ENCODE assay signal across 10 cellular contexts in the genomic region with DNA sequence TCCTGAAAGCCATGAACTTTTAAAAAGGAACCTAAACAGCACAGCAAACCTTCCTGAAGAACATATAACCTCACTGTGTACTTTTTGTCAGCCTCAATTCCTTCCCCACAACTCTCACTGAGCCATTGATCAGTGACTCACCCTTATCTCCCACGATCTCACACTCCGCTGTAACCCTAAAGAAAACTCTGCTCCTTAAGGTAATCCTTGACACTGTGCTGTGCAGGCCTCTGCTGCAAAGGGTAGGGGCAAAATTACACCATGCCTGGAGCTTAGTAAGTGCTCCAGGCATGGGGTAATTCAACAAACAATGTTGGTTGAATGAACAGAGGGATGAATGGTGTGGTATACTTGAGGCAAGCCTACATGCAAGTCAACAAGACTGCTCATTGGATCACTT.
A peak's percentile ranks its signal among the peaks of the same experiment; 100 is the strongest.
DNase-seq lines count a peak whose midpoint lies in the region; ATAC-seq and TF ChIP-seq lines count a peak whose summit lies in the region.
"Had no signal": no experiment of that assay in that cellular context is flagged by ENCODE, and none has a peak within 500 bp of the region (broad histone marks: within the 10 kb centered on the region; RNA-seq: fewer than 3 reads in every experiment).

No MANE protein-coding gene starts in this region.

- intact Hi-C loops in Panc1 (cut with micrococcal nuclease; ENCODE audit: unreplicated experiment): no loop called here

- no peak for TF ChIP-seq CTCF in Panc1 (IDR thresholded peaks at IDR 0.05)

- H3K36me3 ChIP-seq in Panc1 (ENCODE audit: control insufficient read depth, insufficient read depth, low read length): no peaks in the 10 kb centered on the region

- H3K36me3 Mint-ChIP-seq in effector memory CD8-positive, alpha-beta T cell (ENCODE audit: insufficient read depth): no peaks in the 10 kb centered on the region

- H3K4me1 ChIP-seq in Panc1 (ENCODE audit: control insufficient read depth, insufficient read depth, low read length): no peaks in the 10 kb centered on the region

- CTCF ChIA-PET in Panc1 (lab: Charles Lee): interaction anchor here (0.7 kb wide), 1 partner anchor 274 kb away, joined by 3 read pairs; no protein-coding TSS in a partner anchor

- no peak overlapping the region for H3K4me3 Mint-ChIP-seq in effector memory CD8-positive, alpha-beta T cell

- in situ Hi-C loops in Panc1 (cut with HindIII; ENCODE audit: low pct_unique_long_range_greater_than_20kb, low sequenced_read_pairs): no loop called here

- DNase-seq in activated T-cell treated with anti-CD3 and anti-CD28 coated beads for 24 hours (ENCODE audit: low read depth) (peak; percentile 2), activated T-cell treated with anti-CD3 and anti-CD28 coated beads for 4 hours (no peak), Panc1 (ENCODE audit: low read depth, low spot score) (no peak), renal cortical epithelial cell (ENCODE audit: low read depth) (peak; percentile 22), midbrain (lab: John Stamatoyannopoulos, UW) (no peak)
- peak in 1 of 3 experiments; percentile 2 for DNase-seq in effector memory CD8-positive, alpha-beta T cell
- DNase-seq: central memory CD4-positive, alpha-beta T cell; erythroblast had no signal

- no peak overlapping the region for H3K4me3 ChIP-seq in Panc1 (ENCODE audit: low read depth in 2 of 2, low read length in 2 of 2)

- no peaks in the 10 kb centered on the region for H3K9me3 ChIP-seq in Panc1 (ENCODE audit: control insufficient read depth, insufficient read depth, low read depth, low read length)

- peaks cover under 1% of the 10 kb centered on the region; the same call in 1 of the 2 replicates for H3K27me3 ChIP-seq in Panc1 (ENCODE audit: control insufficient read depth, insufficient read depth, low read length)

- POLR2A ChIA-PET in Panc1 (lab: Charles Lee): no interaction called here

- H3K4me1 Mint-ChIP-seq in effector memory CD8-positive, alpha-beta T cell (ENCODE audit: low read depth in 2 of 2): peaks cover 8 to 11% of the 10 kb centered on the region in 2 donors

- H3K9me3 Mint-ChIP-seq in effector memory CD8-positive, alpha-beta T cell: no peaks in the 10 kb centered on the region

- ATAC-seq in Panc1 (peak; percentile 42; the same call in 1 of the 2 replicates), GM21447 (IDR thresholded peaks at IDR 0.05; ENCODE audit: unreplicated experiment) (no peak), HG03095 (IDR thresholded peaks at IDR 0.05; ENCODE audit: unreplicated experiment) (no peak)
- peak; percentile 78 for ATAC-seq in effector memory CD8-positive, alpha-beta T cell (replicated peaks)

- H3K27ac ChIP-seq in Panc1 (ENCODE audit: low read length): no peak overlapping the region

- no TSS peak for BruUV-seq in Panc1 (replicated peaks; lab: Mats Ljungman, UMichigan)

- peak overlapping the region in 1 of 2 donors; percentile 7 for H3K27ac Mint-ChIP-seq in effector memory CD8-positive, alpha-beta T cell

- no peaks in the 10 kb centered on the region for H3K27me3 Mint-ChIP-seq in effector memory CD8-positive, alpha-beta T cell

Comparison
In these comparisons a context has a peak if more than half of its experiments do, and no peak if none do; other contexts are left out.
1. DNase-seq: peak in activated T-cell treated with anti-CD3 and anti-CD28 coated beads for 24 hours (single experiment) and renal cortical epithelial cell (single experiment); none in activated T-cell treated with anti-CD3 and anti-CD28 coated beads for 4 hours (single experiment), Panc1 (single experiment) and midbrain (single experiment).
2. ATAC-seq: peak in Panc1 (single experiment) and effector memory CD8-positive, alpha-beta T cell (single experiment); none in GM21447 (single experiment) and HG03095 (single experiment).